Comparison of ENCODE assay signal across 11 cellular contexts in the genomic region with DNA sequence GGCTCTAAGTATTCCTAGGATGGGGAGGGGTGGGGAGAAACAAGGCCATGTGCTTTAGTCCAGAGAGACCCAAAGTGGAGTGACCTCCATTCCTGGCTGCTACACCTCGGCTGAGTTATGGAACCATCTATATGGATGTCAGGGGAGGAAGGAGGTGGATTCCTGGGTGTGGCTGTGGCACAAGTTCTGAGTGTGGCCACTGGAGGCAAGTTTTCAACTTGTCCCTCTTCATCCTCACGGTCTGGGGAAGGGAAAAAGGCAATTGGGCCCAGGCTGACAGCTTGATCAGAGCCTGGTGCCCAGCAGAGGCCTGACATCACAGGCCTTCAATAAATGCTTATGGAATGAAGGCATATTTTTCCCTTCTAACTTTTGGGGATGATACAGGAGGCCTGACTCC. TPM values are rescaled to one million over a fixed set of nuclear protein-coding genes. Genes with fewer than 3 reads are reported as not detected.
DNase-seq lines count a peak whose midpoint lies in the region; ATAC-seq and TF ChIP-seq lines count a peak whose summit lies in the region.
"Had no signal": no experiment of that assay in that cellular context is flagged by ENCODE, and none has a peak within 500 bp of the region (broad histone marks: within the 10 kb centered on the region; RNA-seq: fewer than 3 reads in every experiment).

No MANE protein-coding gene starts in this region.

- H3K79me2 ChIP-seq in GM23338 (replicated peaks; ENCODE audit: insufficient read depth) = peaks cover 23% of the 10 kb centered on the region; the same call in 1 of the 2 replicates

- H3K36me3 Mint-ChIP-seq in GM23338 (ENCODE audit: low read depth) (peaks cover 4% of the 10 kb centered on the region; the same call in 2 of the 3 replicates), natural killer cell (no peaks in the 10 kb centered on the region)

- WGBS in adrenal gland, 4 donors = 47 to 86% (median 77%) methylated on average over 2 of the region's 2 CpGs
- WGBS in ovary, 3 donors = 75 to 83% (median 81%) methylated on average over 2 of the region's 2 CpGs

- H2AFZ ChIP-seq in GM23338 = no peak overlapping the region

- H3K27me3 ChIP-seq in GM23338 (ENCODE audit: insufficient read depth) = peaks cover 34% of the 10 kb centered on the region
- H3K27me3 ChIP-seq in adrenal gland = no peaks in the 10 kb centered on the region
- no peaks in the 10 kb centered on the region for H3K27me3 ChIP-seq in ovary

- DNase-seq in AG10803 (ENCODE audit: low read depth) (no peak), GM23338 (ENCODE audit: low spot score) (no peak), adrenal gland (no peak), natural killer cell (no peak), ecto neural progenitor cell (ENCODE audit: low spot score) (no peak), ovary (no peak)
- DNase-seq: activated T-cell treated with anti-CD3 and anti-CD28 coated beads, Interleukin-2, amount 50 U/mL, for 48 hours; NCI-H345 had no signal

- H3K9me3 ChIP-seq in adrenal gland (replicated peaks in 1 of 3) = no peaks in the 10 kb centered on the region
- no peaks in the 10 kb centered on the region for H3K9me3 ChIP-seq in ovary

- peak overlapping the region; percentile 99 for H3K4me2 ChIP-seq in GM23338

- TF ChIP-seq CTCF in AG10803 (conservative IDR thresholded peaks at IDR 0.05; ENCODE audit: low read length) (0 out of 2 replicates have a peak, but pooled peaks have one; percentile 14), GM23338 (conservative IDR thresholded peaks at IDR 0.05; ENCODE audit: low read depth in 2 of 2) (no peak), adrenal gland (IDR thresholded peaks at IDR 0.05) (no peak), natural killer cell (IDR thresholded peaks at IDR 0.05) (no peak), ovary (IDR thresholded peaks at IDR 0.05) (no peak)

- H4K20me1 ChIP-seq in GM23338 (replicated peaks; ENCODE audit: insufficient read depth) = peaks cover 3% of the 10 kb centered on the region; the same call in 1 of the 2 replicates

- H3K9me3 Mint-ChIP-seq in GM23338 (no peaks in the 10 kb centered on the region), natural killer cell (no peaks in the 10 kb centered on the region)

- H3K4me3 Mint-ChIP-seq in GM23338 (no peak overlapping the region), natural killer cell (peak overlapping the region; percentile 6)

- no peak for ATAC-seq in GM23338
- no peak for ATAC-seq in natural killer cell
- ATAC-seq in GM19452 (IDR thresholded peaks at IDR 0.05; ENCODE audit: unreplicated experiment) = no peak
- no peak for ATAC-seq in GM19035 (IDR thresholded peaks at IDR 0.05; ENCODE audit: unreplicated experiment)

- H3K27ac ChIP-seq in GM23338 (ENCODE audit: low read depth) (no peak overlapping the region), adrenal gland (peak overlapping the region in 3 of 5 donors; percentile 69 to 84 (median 76)), ovary (no peak overlapping the region)

- H3F3A ChIP-seq in GM23338 (replicated peaks; ENCODE audit: low read depth) = peaks cover 4% of the 10 kb centered on the region; the same call in 1 of the 2 replicates

- no peak overlapping the region for H3K4me3 ChIP-seq in AG10803 (ENCODE audit: low read length)
- no peak overlapping the region for H3K4me3 ChIP-seq in GM23338
- no peak overlapping the region for H3K4me3 ChIP-seq in adrenal gland
- no peak overlapping the region for H3K4me3 ChIP-seq in ovary

- H3K9me2 ChIP-seq in GM23338 (ENCODE audit: insufficient read depth) = no peaks in the 10 kb centered on the region

- H3K27ac Mint-ChIP-seq in GM23338 (no peak overlapping the region), natural killer cell (peak overlapping the region; percentile 85 to 94)
- H3K27ac Mint-ChIP-seq: progenitor cell of endocrine pancreas had no signal

- H3K36me3 ChIP-seq in GM23338 (ENCODE audit: insufficient read depth) (0 out of 2 replicates have a peak, but pooled peaks cover 5% of the 10 kb centered on the region), adrenal gland (replicated peaks in 1 of 2) (no peaks in the 10 kb centered on the region), ovary (no peaks in the 10 kb centered on the region)

- peaks cover 24% of the 10 kb centered on the region for H3K4me1 ChIP-seq in GM23338 (ENCODE audit: insufficient read depth)
- H3K4me1 ChIP-seq in adrenal gland (replicated peaks in 1 of 2) = peaks cover 22 to 34% of the 10 kb centered on the region in 2 donors
- no peaks in the 10 kb centered on the region for H3K4me1 ChIP-seq in ovary (ENCODE audit: insufficient read depth)

- TF ChIP-seq POLR2A in adrenal gland (IDR thresholded peaks at IDR 0.05) (no peak), ovary (IDR thresholded peaks at IDR 0.05) (no peak)

- H3K27me3 Mint-ChIP-seq in GM23338 (ENCODE audit: insufficient read depth, low read depth, poor library complexity) (peaks cover 21% of the 10 kb centered on the region), natural killer cell (ENCODE audit: low read depth in 2 of 2) (no peaks in the 10 kb centered on the region)

- TF ChIP-seq EP300 in ovary (IDR thresholded peaks at IDR 0.05) = no peak

- intact Hi-C loops in adrenal gland (cut with DNase I) = no loop called here
- intact Hi-C loops in natural killer cell (cut with micrococcal nuclease) = no loop called here
- intact Hi-C loops in ovary (cut with DNase I) = no loop called here

- H3K4me1 Mint-ChIP-seq in GM23338 (peaks cover 34% of the 10 kb centered on the region), natural killer cell (peaks cover 31 to 55% of the 10 kb centered on the region in 2 donors)

RNA-seq across cellular contexts. Expression of a gene that starts 2.0 kb away (rescaled TPM):
- total RNA-seq in GM23338 (2014; rRNA removed; shearing (Covaris generic)) = 29.8 and 31.9 TPM in 2 replicates
- polyA plus RNA-seq in GM23338 (2016; fragmentation: Nextera tagmentation; extraction: Ambion mirVana) = 7.1 and 7.3 TPM in 2 replicates
- 10 to 100 TPM in 7 of 8 donors, 1 to 10 TPM in 1; 8.6 to 38.1 (median 29.2) TPM for total RNA-seq in adrenal gland
- 10 to 100 TPM in 2 of 3 donors, 1 to 10 TPM in 1; 3.0 to 21.6 (median 14.2) TPM for polyA plus RNA-seq in adrenal gland
- total RNA-seq in natural killer cell = 10 to 100 TPM; 45.5 to 66.7 (median 46.0) TPM
- total RNA-seq in ovary = 10 to 100 TPM in 6 of 7 donors, 1 to 10 TPM in 1; 3.7 to 31.1 (median 20.1) TPM
- polyA plus RNA-seq in ovary = 1 to 10 TPM; 3.6 to 6.9 TPM

RNA-seq across cellular contexts. Expression of a gene that starts 39.1 kb away (rescaled TPM):
- 45.0 and 50.7 TPM in 2 replicates for total RNA-seq in GM23338 (2014; rRNA removed; shearing (Covaris generic))
- polyA plus RNA-seq in GM23338 (2016; fragmentation: Nextera tagmentation; extraction: Ambion mirVana) = 21.9 and 22.2 TPM in 2 replicates
- total RNA-seq in adrenal gland = 10 to 100 TPM in 7 of 8 donors, 1 to 10 TPM in 1; 9.7 to 51.9 (median 27.6) TPM
- polyA plus RNA-seq in adrenal gland = 10 to 100 TPM; 17.3 to 33.5 (median 17.6) TPM
- total RNA-seq in natural killer cell = 10 to 100 TPM; 36.3 to 49.8 (median 40.7) TPM
- total RNA-seq in ovary = 10 to 100 TPM in 4 of 7 donors, 1 to 10 TPM in 3; 3.9 to 16.9 (median 10.4) TPM
- 10 to 100 TPM in 1 of 2 donors, 1 to 10 TPM in 1; 9.8 to 12.2 TPM for polyA plus RNA-seq in ovary

Comparison
In these comparisons a context has a peak if more than half of its experiments do, and no peak if none do; other contexts are left out.
1. H3K27ac ChIP-seq: peak in adrenal gland (3 of 5); none in GM23338 (single experiment) and ovary (0 of 2).